7 cellular contexts compared by ENCODE assay signal in genomic region chr11:37946155-37946766, GRCh38.
DNase-seq lines count a peak whose midpoint lies in the region; ATAC-seq and TF ChIP-seq lines count a peak whose summit lies in the region.

No MANE protein-coding gene starts in this region.

- H3K4me1 Mint-ChIP-seq in T-helper 17 cell, result no peaks in the 10 kb centered on the region

- ATAC-seq in T-helper 17 cell, result no peak

- H3K27me3 Mint-ChIP-seq in T-helper 17 cell, result no peaks in the 10 kb centered on the region

- no peak overlapping the region for H3K4me3 Mint-ChIP-seq in T-helper 17 cell

- H3K36me3 Mint-ChIP-seq in T-helper 17 cell (ENCODE audit: low read depth), result no peaks in the 10 kb centered on the region

- H3K27ac Mint-ChIP-seq in T-helper 17 cell, result no peak overlapping the region

- TF ChIP-seq CTCF in GM12872 (IDR thresholded peaks at IDR 0.05; ENCODE audit: insufficient read depth, low read depth, low read length), result peak; percentile 71

- peak; percentile 63 for DNase-seq in H4 (ENCODE audit: low spot score)
- DNase-seq in NCI-H146 (lab: John Stamatoyannopoulos, UW), result peak; percentile 7
- peak; percentile 50 for DNase-seq in astrocyte of the hippocampus (ENCODE audit: low read depth, low spot score)
- peak; percentile 29 to 33 for DNase-seq in lung microvascular endothelial cell (ENCODE audit: low read depth in 2 of 2)
- DNase-seq in activated effector memory CD4-positive, alpha-beta T cell treated with Interleukin-2 at 50 U/mL for 16 hours, result no peak
- no peak for DNase-seq in T-helper 17 cell

- no peaks in the 10 kb centered on the region for H3K9me3 ChIP-seq in T-helper 17 cell (ENCODE audit: control insufficient read depth, low read length, poor library complexity, severe bottlenecking)

Comparison
In these comparisons a context has a peak if more than half of its experiments do, and no peak if none do; other contexts are left out.
1. DNase-seq: peak in H4 (single experiment), NCI-H146 (single experiment), astrocyte of the hippocampus (single experiment) and lung microvascular endothelial cell (2 of 2); none in activated effector memory CD4-positive, alpha-beta T cell treated with Interleukin-2 at 50 U/mL for 16 hours (single experiment) and T-helper 17 cell (0 of 3).